18 cellular contexts compared by ENCODE assay signal in genomic region chr14:76694106-76694505, GRCh38.
A peak's percentile ranks its signal among the peaks of the same experiment; 100 is the strongest.
DNase-seq lines count a peak whose midpoint lies in the region; ATAC-seq and TF ChIP-seq lines count a peak whose summit lies in the region.
"Had no signal": no experiment of that assay in that cellular context is flagged by ENCODE, and none has a peak within 500 bp of the region (broad histone marks: within the 10 kb centered on the region; RNA-seq: fewer than 3 reads in every experiment).

No MANE protein-coding gene starts in this region.

- no TSS peak for BruUV-seq in PC-9 (replicated peaks; lab: Mats Ljungman, UMichigan)

- DNase-seq in HFFc6 (no peak), PC-9 (no peak), islet precursor cell (peak; percentile 52), type B pancreatic cell (ENCODE audit: extremely low spot score, unreplicated experiment) (peak; percentile 37), NCI-H128 (lab: John Stamatoyannopoulos, UW; ENCODE audit: unreplicated experiment) (no peak)
- DNase-seq: ACHN; BE2C; C1 segment of cervical spinal cord; CD4-positive, CD25-positive, alpha-beta regulatory T cell; CD8-positive, alpha-beta memory T cell; COR-L47; DMS 273 treated with DMSO at 0.1 percent for 48 hours; DMS53; DND-41; HCEC 1CT had no signal

- no peak for TF ChIP-seq CTCF in HFFc6 (IDR thresholded peaks at IDR 0.05)
- TF ChIP-seq CTCF in PC-9 (conservative IDR thresholded peaks at IDR 0.05) = no peak
- no peak for TF ChIP-seq CTCF in type B pancreatic cell (conservative IDR thresholded peaks at IDR 0.05)

- POLR2A ChIA-PET in PC-9 (lab: Charles Lee; ENCODE audit: unreplicated experiment) = no interaction called here

- H3K4me1 Mint-ChIP-seq in HFFc6 (ENCODE audit: low read depth) (no peaks in the 10 kb centered on the region), type B pancreatic cell (ENCODE audit: unreplicated experiment) (peaks cover 3% of the 10 kb centered on the region)
- H3K4me1 Mint-ChIP-seq: CD4-positive, CD25-positive, alpha-beta regulatory T cell; CD8-positive, alpha-beta memory T cell; GM23338 had no signal

- no peak overlapping the region for H3K27ac Mint-ChIP-seq in HFFc6
- H3K27ac Mint-ChIP-seq in type B pancreatic cell = no peak overlapping the region
- H3K27ac Mint-ChIP-seq: CD8-positive, alpha-beta memory T cell; GM23338 had no signal

- peaks cover 24% of the 10 kb centered on the region for H3K27me3 Mint-ChIP-seq in HFFc6 (ENCODE audit: insufficient read depth)
- no peaks in the 10 kb centered on the region for H3K27me3 Mint-ChIP-seq in type B pancreatic cell

- H2AFZ ChIP-seq in PC-9 = no peak overlapping the region
- H2AFZ ChIP-seq: GM23338 had no signal

- ATAC-seq in HG03108 (IDR thresholded peaks at IDR 0.05; ENCODE audit: unreplicated experiment) (no peak), GM21723 (IDR thresholded peaks at IDR 0.05; ENCODE audit: unreplicated experiment) (no peak)
- ATAC-seq: GM23338 had no signal

- no peaks in the 10 kb centered on the region for H3F3A ChIP-seq in PC-9 (ENCODE audit: insufficient read depth, low read depth)

- H3K36me3 Mint-ChIP-seq in HFFc6 (ENCODE audit: low read depth) (no peaks in the 10 kb centered on the region), type B pancreatic cell (no peaks in the 10 kb centered on the region)
- H3K36me3 Mint-ChIP-seq: CD4-positive, CD25-positive, alpha-beta regulatory T cell; CD8-positive, alpha-beta memory T cell had no signal

- H3K27me3 ChIP-seq in PC-9 (ENCODE audit: insufficient read depth, low read depth) = peaks cover 100% of the 10 kb centered on the region
- H3K27me3 ChIP-seq: BE2C had no signal

- 0 out of 2 replicates have a peak overlapping the region, but pooled peaks have one; percentile 5 for H3K4me2 ChIP-seq in PC-9
- H3K4me2 ChIP-seq: GM23338 had no signal

- no peaks in the 10 kb centered on the region for H3K9me3 ChIP-seq in PC-9 (ENCODE audit: insufficient read depth, low read depth)
- H3K9me3 ChIP-seq: BE2C had no signal

- H3K9me2 ChIP-seq in PC-9 (ENCODE audit: insufficient read depth) = no peaks in the 10 kb centered on the region

- no peak overlapping the region for H3K4me3 ChIP-seq in PC-9
- H3K4me3 ChIP-seq: GM23338 had no signal

- CTCF ChIA-PET in PC-9 (lab: Charles Lee) = no interaction called here

- H3K4me1 ChIP-seq in PC-9 (replicated peaks; ENCODE audit: insufficient read depth) = no peaks in the 10 kb centered on the region
- H3K4me1 ChIP-seq: BE2C had no signal

- H3K4me3 Mint-ChIP-seq in HFFc6 (peak overlapping the region; percentile 20; the same call in 1 of the 2 replicates), type B pancreatic cell (no peak overlapping the region)
- H3K4me3 Mint-ChIP-seq: CD4-positive, CD25-positive, alpha-beta regulatory T cell; CD8-positive, alpha-beta memory T cell; GM23338 had no signal

- no peaks in the 10 kb centered on the region for H4K20me1 ChIP-seq in PC-9 (ENCODE audit: insufficient read depth)

- intact Hi-C loops in PC-9 (cut with micrococcal nuclease; ENCODE audit: unreplicated experiment) = no loop called here

- H3K27ac ChIP-seq in PC-9 = no peak overlapping the region

- no peaks in the 10 kb centered on the region for H3K9me3 Mint-ChIP-seq in HFFc6
- no peaks in the 10 kb centered on the region for H3K9me3 Mint-ChIP-seq in type B pancreatic cell
- H3K9me3 Mint-ChIP-seq: GM23338 had no signal

- H3K36me3 ChIP-seq in PC-9 (ENCODE audit: low read depth) = no peaks in the 10 kb centered on the region
- H3K36me3 ChIP-seq: BE2C had no signal

- no peaks in the 10 kb centered on the region for H3K79me2 ChIP-seq in PC-9 (ENCODE audit: low read depth)

Comparison
In these comparisons a context has a peak if more than half of its experiments do, and no peak if none do; other contexts are left out.
1. DNase-seq: peak in islet precursor cell (single experiment) and type B pancreatic cell (single experiment); none in HFFc6 (single experiment), PC-9 (0 of 2) and NCI-H128 (single experiment).